ENCODE assay signal across 9 cellular contexts in the genomic region with DNA sequence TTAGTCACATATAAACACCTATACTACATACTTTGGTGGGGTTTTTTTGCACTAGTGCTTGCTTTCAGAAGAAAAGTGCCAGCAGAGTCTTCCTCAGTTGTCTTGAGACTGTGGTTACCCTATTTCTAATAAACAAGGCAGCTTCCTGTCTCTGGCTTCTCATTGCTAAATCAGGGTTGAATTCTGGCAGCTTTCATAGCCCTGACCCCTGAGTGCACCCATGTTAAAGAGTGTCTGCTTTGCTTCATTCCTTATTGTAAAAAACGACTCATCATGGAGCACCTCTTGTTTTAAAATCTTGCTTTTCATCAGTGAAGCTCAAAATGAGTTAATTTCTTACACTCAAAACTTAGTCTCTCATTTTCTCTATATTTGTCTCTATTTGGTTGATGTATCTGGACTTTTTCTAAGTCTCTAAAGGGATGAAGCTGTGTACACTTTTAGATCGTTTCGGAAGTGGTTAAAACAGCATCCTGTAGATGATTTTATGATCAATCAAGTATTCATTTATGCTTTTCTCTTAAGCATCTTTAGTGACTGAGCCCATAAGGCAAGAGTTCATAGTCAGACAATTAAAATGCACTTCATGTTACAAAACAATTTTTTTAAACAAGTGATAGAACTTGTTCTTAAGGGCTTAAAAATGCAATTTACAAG.
DNase-seq lines count a peak whose midpoint lies in the region; ATAC-seq, FAIRE-seq and TF ChIP-seq lines count a peak whose summit lies in the region.
"Had no signal": no experiment of that assay in that cellular context is flagged by ENCODE, and none has a peak within 500 bp of the region (broad histone marks: within the 10 kb centered on the region; RNA-seq: fewer than 3 reads in every experiment).

No MANE protein-coding gene starts in this region.

- H3K36me3 ChIP-seq in esophagus muscularis mucosa (no peaks in the 10 kb centered on the region), smooth muscle cell (ENCODE audit: low read depth) (peaks cover 5% of the 10 kb centered on the region)
- H3K36me3 ChIP-seq: SJSA1 had no signal

- H3K4me1 ChIP-seq in esophagus muscularis mucosa (peaks cover 36 to 55% (median 51%) of the 10 kb centered on the region in 4 donors), smooth muscle cell (ENCODE audit: low read depth) (peaks cover 3% of the 10 kb centered on the region)

- H3K27ac ChIP-seq in esophagus muscularis mucosa (replicated peaks in 1 of 4) (peak overlapping the region; percentile 58 to 75 (median 72)), smooth muscle cell (ENCODE audit: low read depth) (no peak overlapping the region)
- H3K27ac ChIP-seq: SJSA1 had no signal

- H4K20me1 ChIP-seq in smooth muscle cell (ENCODE audit: low read depth): no peaks in the 10 kb centered on the region

- H2AFZ ChIP-seq in smooth muscle cell (ENCODE audit: low read depth): no peak overlapping the region

- H3K9ac ChIP-seq in smooth muscle cell (ENCODE audit: low read depth): no peak overlapping the region

- intact Hi-C loops in esophagus muscularis mucosa (cut with DNase I): no loop called here

- no peaks in the 10 kb centered on the region for H3K27me3 ChIP-seq in esophagus muscularis mucosa
- H3K27me3 ChIP-seq in smooth muscle cell (ENCODE audit: low read depth): no peaks in the 10 kb centered on the region
- H3K27me3 ChIP-seq: SJSA1 had no signal

- no peak for TF ChIP-seq CTCF in esophagus muscularis mucosa (IDR thresholded peaks at IDR 0.05)
- TF ChIP-seq CTCF in smooth muscle cell (IDR thresholded peaks at IDR 0.05; ENCODE audit: borderline replicate concordance, insufficient read depth, poor library complexity, severe bottlenecking): no peak

- in situ Hi-C loops in ACHN (cut with HindIII; ENCODE audit: low pct_ligation_motif_present, low pct_unique_long_range_greater_than_20kb, low sequenced_read_pairs): no loop called here

- H3K4me2 ChIP-seq in smooth muscle cell: peak overlapping the region; percentile 4

- H3K9me3 ChIP-seq in esophagus muscularis mucosa (no peaks in the 10 kb centered on the region), smooth muscle cell (replicated peaks; ENCODE audit: low read depth) (no peaks in the 10 kb centered on the region)
- H3K9me3 ChIP-seq: SJSA1 had no signal

- WGBS in esophagus muscularis mucosa: 26% methylated on average over 3 of the region's 3 CpGs
- WGBS in smooth muscle cell (ENCODE audit: low lambda C conversion rate): 72% methylated on average over 3 of the region's 3 CpGs

- H3K79me2 ChIP-seq in smooth muscle cell (ENCODE audit: low read depth): peaks cover 10% of the 10 kb centered on the region

- no peak for TF ChIP-seq POLR2A in GM12891 (IDR thresholded peaks at IDR 0.05; ENCODE audit: low read depth, low read length)
- TF ChIP-seq POLR2A in esophagus muscularis mucosa (IDR thresholded peaks at IDR 0.05; ENCODE audit: low read depth): no peak

- peak; percentile 67 for FAIRE-seq in GM12891 (lab: Jason Lieb, UNC)

- peak; percentile 77 for ATAC-seq in GM21529 (IDR thresholded peaks at IDR 0.05; ENCODE audit: unreplicated experiment)

- H3K4me3 ChIP-seq in esophagus muscularis mucosa (no peak overlapping the region), smooth muscle cell (no peak overlapping the region)
- H3K4me3 ChIP-seq: SJSA1 had no signal

- no peak for TF ChIP-seq EP300 in esophagus muscularis mucosa (IDR thresholded peaks at IDR 0.05)

- DNase-seq in GM12891 (ENCODE audit: insufficient read length, low spot score) (peak; percentile 2), LHCN-M2 (ENCODE audit: low read depth) (peak; percentile 45), esophagus muscularis mucosa (ENCODE audit: extremely low spot score) (no peak), smooth muscle cell (lab: John Stamatoyannopoulos, UW; ENCODE audit: unreplicated experiment) (no peak), ACHN (no peak), cerebellum (ENCODE audit: low spot score) (no peak), SW 1271 (lab: John Stamatoyannopoulos, UW) (no peak)

- no peaks in the 10 kb centered on the region for H3F3A ChIP-seq in smooth muscle cell (ENCODE audit: low read depth)

TF ChIP-seq in GM12891, 5 proteins besides CTCF, POLR2A, EP300 and RAD21:
- no peak for TF ChIP-seq POLR2AphosphoS5 (IDR thresholded peaks at IDR 0.05; ENCODE audit: low read depth, low read length)
- TF ChIP-seq TAF1 (IDR thresholded peaks at IDR 0.05; ENCODE audit: low read depth, low read length): no peak
- no peak for TF ChIP-seq SPI1 (IDR thresholded peaks at IDR 0.05; ENCODE audit: low read depth, low read length)
- no peak for TF ChIP-seq POU2F2 (IDR thresholded peaks at IDR 0.05; ENCODE audit: low read depth, low read length)
- no peak for TF ChIP-seq PAX5 (IDR thresholded peaks at IDR 0.05; ENCODE audit: insufficient read depth, low read length, severe bottlenecking)

Comparison
In these comparisons a context has a peak if more than half of its experiments do, and no peak if none do; other contexts are left out.
1. DNase-seq: peak in GM12891 (single experiment) and LHCN-M2 (single experiment); none in esophagus muscularis mucosa (single experiment), smooth muscle cell (single experiment), ACHN (single experiment), cerebellum (single experiment) and SW 1271 (0 of 2).